ENCODE assay signal across 17 cellular contexts in genomic region chr9:72880821-72881220, GRCh38.
DNase-seq lines count a peak whose midpoint lies in the region; ATAC-seq and TF ChIP-seq lines count a peak whose summit lies in the region.
"Had no signal": no experiment of that assay in that cellular context is flagged by ENCODE, and none has a peak within 500 bp of the region (broad histone marks: within the 10 kb centered on the region; RNA-seq: fewer than 3 reads in every experiment).

No MANE protein-coding gene starts in this region.

- POLR2A ChIA-PET in Caco-2 (lab: Charles Lee), result no interaction called here

- DNase-seq in AG08395 (ENCODE audit: low spot score), result peak; percentile 42
- peak; percentile 12 for DNase-seq in EH (ENCODE audit: low read depth)
- peak; percentile 28 for DNase-seq in LHCN-M2 (ENCODE audit: low read depth)
- peak; percentile 14 for DNase-seq in fibroblast of gingiva (ENCODE audit: low read depth)
- no peak for DNase-seq in NCI-H748 (lab: John Stamatoyannopoulos, UW; ENCODE audit: unreplicated experiment)
- no peak for DNase-seq in Caco-2
- no peak for DNase-seq in dedifferentiated amniotic fluid mesenchymal stem cell (ENCODE audit: extremely low spot score)
- DNase-seq: CD4-positive, CD25-positive, alpha-beta regulatory T cell; CD8-positive, alpha-beta T cell; DMS 273 treated with DMSO at 0.1 percent for 48 hours; DMS79; GF-D8; GOT3 had no signal

- no peak overlapping the region for H3K4me3 Mint-ChIP-seq in Caco-2 (ENCODE audit: unreplicated experiment)
- H3K4me3 Mint-ChIP-seq: B cell; CD4-positive, CD25-positive, alpha-beta regulatory T cell; CD8-positive, alpha-beta T cell had no signal

- no peaks in the 10 kb centered on the region for H3K9me3 ChIP-seq in Caco-2
- H3K9me3 ChIP-seq: BLaER1, HAP-1 had no signal

- H3K9me3 Mint-ChIP-seq in Caco-2 (ENCODE audit: unreplicated experiment), result no peaks in the 10 kb centered on the region
- H3K9me3 Mint-ChIP-seq: CD8-positive, alpha-beta T cell had no signal

- H3K36me3 Mint-ChIP-seq in Caco-2 (ENCODE audit: insufficient read depth, unreplicated experiment), result no peaks in the 10 kb centered on the region
- H3K36me3 Mint-ChIP-seq: CD4-positive, CD25-positive, alpha-beta regulatory T cell; CD8-positive, alpha-beta T cell had no signal

- intact Hi-C loops in Caco-2 (cut with micrococcal nuclease; ENCODE audit: unreplicated experiment), result no loop called here

- BruUV-seq in Caco-2 (replicated peaks; lab: Mats Ljungman, UMichigan), result no TSS peak

- H3K36me3 ChIP-seq in Caco-2 (ENCODE audit: control insufficient read depth, insufficient read depth, low read length), result no peaks in the 10 kb centered on the region
- H3K36me3 ChIP-seq: BLaER1, HAP-1 had no signal

- no peak overlapping the region for H3K4me3 ChIP-seq in Caco-2 (ENCODE audit: low read depth, low read length)
- H3K4me3 ChIP-seq: BLaER1, HAP-1 had no signal

- no peak overlapping the region for H3K27ac Mint-ChIP-seq in Caco-2 (ENCODE audit: unreplicated experiment)
- H3K27ac Mint-ChIP-seq: B cell; CD4-positive, CD25-positive, alpha-beta regulatory T cell; CD8-positive, alpha-beta T cell had no signal

- CTCF ChIA-PET in Caco-2 (lab: Charles Lee), result no interaction called here

- no peak for ATAC-seq in GM18868 (IDR thresholded peaks at IDR 0.05; ENCODE audit: unreplicated experiment)
- ATAC-seq: CD8-positive, alpha-beta T cell had no signal

- no peak for TF ChIP-seq CTCF in Caco-2 (IDR thresholded peaks at IDR 0.05; ENCODE audit: insufficient read depth in 1 of 2, low read depth in 1 of 2, low read length in 1 of 2, severe bottlenecking in 1 of 2, unreplicated experiment in 1 of 2)

- H3K4me1 ChIP-seq in Caco-2, result no peaks in the 10 kb centered on the region
- H3K4me1 ChIP-seq: BLaER1, HAP-1 had no signal

- no peaks in the 10 kb centered on the region for H3K27me3 Mint-ChIP-seq in Caco-2 (ENCODE audit: insufficient read depth, unreplicated experiment)
- H3K27me3 Mint-ChIP-seq: B cell had no signal

- H3K27me3 ChIP-seq in Caco-2 (replicated peaks; ENCODE audit: control insufficient read depth, insufficient read depth, low read length), result no peaks in the 10 kb centered on the region
- H3K27me3 ChIP-seq: BLaER1 had no signal

- H3K4me1 Mint-ChIP-seq in Caco-2 (ENCODE audit: low read depth, unreplicated experiment), result no peaks in the 10 kb centered on the region
- H3K4me1 Mint-ChIP-seq: B cell; CD4-positive, CD25-positive, alpha-beta regulatory T cell had no signal

Comparison
In these comparisons a context has a peak if more than half of its experiments do, and no peak if none do; other contexts are left out.
1. DNase-seq: peak in AG08395 (single experiment), EH (single experiment), LHCN-M2 (single experiment) and fibroblast of gingiva (single experiment); none in NCI-H748 (single experiment), Caco-2 (0 of 2) and dedifferentiated amniotic fluid mesenchymal stem cell (single experiment).